24 cellular contexts compared by ENCODE assay signal in genomic region chr18:56696966-56697365, GRCh38. TPM values are rescaled to one million over a fixed set of nuclear protein-coding genes. Genes with fewer than 3 reads are reported as not detected.
DNase-seq lines count a peak whose midpoint lies in the region; ATAC-seq and TF ChIP-seq lines count a peak whose summit lies in the region.
"Had no signal": no experiment of that assay in that cellular context is flagged by ENCODE, and none has a peak within 500 bp of the region (broad histone marks: within the 10 kb centered on the region; RNA-seq: fewer than 3 reads in every experiment).

No MANE protein-coding gene starts in this region.

- H3K4me3 Mint-ChIP-seq in stimulated activated effector memory CD8-positive, alpha-beta T cell treated with anti-CD3 and anti-CD28 coated beads, Interleukin-12 subunit alpha, Interleukin-12 subunit beta, amount 100 ng/mL, for 72 hours = no peak overlapping the region
- no peak overlapping the region for H3K4me3 Mint-ChIP-seq in nephron progenitor cell
- H3K4me3 Mint-ChIP-seq: GM23338 had no signal

- H4K20me1 ChIP-seq in fibroblast of lung (ENCODE audit: control insufficient read depth, extremely low read depth, insufficient read depth, low read length) = no peaks in the 10 kb centered on the region
- H4K20me1 ChIP-seq in MM.1S (ENCODE audit: insufficient read depth, low read length) = no peaks in the 10 kb centered on the region

- no peaks in the 10 kb centered on the region for H3K27me3 Mint-ChIP-seq in nephron progenitor cell (ENCODE audit: low read depth, poor library complexity)

- no peak for DNase-seq in activated CD4-positive, CD25-positive, alpha-beta regulatory T cell treated with anti-CD3 and anti-CD28 coated beads, Interleukin-2, amount 50 U/mL, for 72 hours
- DNase-seq in fibroblast of lung (ENCODE audit: low read depth in 2 of 2) (peak; percentile 9 to 15), MM.1S (no peak), nephron progenitor cell (no peak), DMS153 (lab: John Stamatoyannopoulos, UW) (no peak)
- no peak for DNase-seq in stimulated activated effector memory CD8-positive, alpha-beta T cell treated with anti-CD3 and anti-CD28 coated beads, Interleukin-12 subunit alpha, Interleukin-12 subunit beta, amount 100 ng/mL, for 72 hours (ENCODE audit: low spot score in 2 of 2)
- DNase-seq: activated CD8-positive, alpha-beta memory T cell treated with anti-CD3 and anti-CD28 coated beads, Interleukin-2, amount 50 U/mL, for 4 hours; activated effector memory CD4-positive, alpha-beta T cell treated with Interleukin-2 at 50 U/mL for 16 hours; BE2C; body of pancreas; kidney; NCI-H1105 treated with DMSO at 0.1 percent for 48 hours; NCI-H2029 treated with DMSO at 0.1 percent for 48 hours; NCI-H345; PC-9; SIG-M5; stimulated activated naive CD4-positive, alpha-beta T cell had no signal

- H3K36me3 Mint-ChIP-seq in stimulated activated effector memory CD8-positive, alpha-beta T cell treated with anti-CD3 and anti-CD28 coated beads, Interleukin-12 subunit alpha, Interleukin-12 subunit beta, amount 100 ng/mL, for 72 hours = peaks cover 34% of the 10 kb centered on the region
- no peaks in the 10 kb centered on the region for H3K36me3 Mint-ChIP-seq in nephron progenitor cell (ENCODE audit: low read depth)

- no peaks in the 10 kb centered on the region for H3K9me3 Mint-ChIP-seq in stimulated activated effector memory CD8-positive, alpha-beta T cell treated with anti-CD3 and anti-CD28 coated beads, Interleukin-12 subunit alpha, Interleukin-12 subunit beta, amount 100 ng/mL, for 72 hours
- H3K9me3 Mint-ChIP-seq in nephron progenitor cell = no peaks in the 10 kb centered on the region
- H3K9me3 Mint-ChIP-seq: GM23338 had no signal

- H3K79me2 ChIP-seq in fibroblast of lung (ENCODE audit: control insufficient read depth, insufficient read depth, low read length) = no peaks in the 10 kb centered on the region
- no peaks in the 10 kb centered on the region for H3K79me2 ChIP-seq in MM.1S (ENCODE audit: low read length)

- H3K27ac ChIP-seq in VCaP (peak overlapping the region; percentile 6), fibroblast of lung (ENCODE audit: insufficient read depth, low read length) (no peak overlapping the region), MM.1S (ENCODE audit: low read length) (no peak overlapping the region)
- H3K27ac ChIP-seq: body of pancreas, coronary artery, gastroesophageal sphincter, PC-9, prostate gland had no signal

- H3K9ac ChIP-seq in fibroblast of lung (ENCODE audit: insufficient read depth, low read length) (no peak overlapping the region), MM.1S (ENCODE audit: low read length) (no peak overlapping the region)

- H3K9me3 ChIP-seq in fibroblast of lung (ENCODE audit: control insufficient read depth, insufficient read depth, low read depth, low read length) = no peaks in the 10 kb centered on the region
- H3K9me3 ChIP-seq in MM.1S (replicated peaks; ENCODE audit: insufficient read depth, low read length) = no peaks in the 10 kb centered on the region
- H3K9me3 ChIP-seq: BE2C, body of pancreas, gastroesophageal sphincter, prostate gland had no signal

- H3K9me2 ChIP-seq in MM.1S (replicated peaks; ENCODE audit: insufficient read depth, low read length) = no peaks in the 10 kb centered on the region

- H3K36me3 ChIP-seq in fibroblast of lung (ENCODE audit: control insufficient read depth, insufficient read depth, low read length) (peaks cover 1% of the 10 kb centered on the region), MM.1S (replicated peaks; ENCODE audit: insufficient read depth, low read length) (no peaks in the 10 kb centered on the region; the same call in 1 of the 2 replicates)
- H3K36me3 ChIP-seq: BE2C, prostate gland had no signal

- peak; percentile 78 to 85 for ATAC-seq in activated CD4-positive, CD25-positive, alpha-beta regulatory T cell treated with anti-CD3 and anti-CD28 coated beads, Interleukin-2, amount 50 U/mL, for 24 hours
- ATAC-seq in stimulated activated effector memory CD8-positive, alpha-beta T cell treated with anti-CD3 and anti-CD28 coated beads, Interleukin-12 subunit alpha, Interleukin-12 subunit beta, amount 100 ng/mL, for 72 hours = peak; percentile 48
- ATAC-seq: body of pancreas, gastroesophageal sphincter, GM23338 had no signal

- H2AFZ ChIP-seq in fibroblast of lung (ENCODE audit: low read length) (no peak overlapping the region), MM.1S (ENCODE audit: low read length) (no peak overlapping the region)
- H2AFZ ChIP-seq: GM23338, PC-9 had no signal

- no peaks in the 10 kb centered on the region for H3K27me3 ChIP-seq in fibroblast of lung (ENCODE audit: control insufficient read depth, insufficient read depth, low read length)
- H3K27me3 ChIP-seq in MM.1S (replicated peaks; ENCODE audit: insufficient read depth, low read length) = no peaks in the 10 kb centered on the region
- H3K27me3 ChIP-seq: BE2C, body of pancreas, gastroesophageal sphincter had no signal

- TF ChIP-seq CTCF in VCaP (conservative IDR thresholded peaks at IDR 0.05) (no peak), fibroblast of lung (conservative IDR thresholded peaks at IDR 0.05 in 1 of 2, IDR thresholded peaks at IDR 0.05 in 1 of 2; ENCODE audit: low read depth in 1 of 2, low read length in 2 of 2) (no peak), MM.1S (IDR thresholded peaks at IDR 0.05; ENCODE audit: low read length) (no peak), nephron progenitor cell (IDR thresholded peaks at IDR 0.05) (no peak)

- H3K4me1 ChIP-seq in fibroblast of lung (ENCODE audit: control insufficient read depth, extremely low read depth, insufficient read depth, low read length) (no peaks in the 10 kb centered on the region), MM.1S (ENCODE audit: low read length) (no peaks in the 10 kb centered on the region)
- H3K4me1 ChIP-seq: BE2C, body of pancreas, gastroesophageal sphincter, prostate gland had no signal

- no peak overlapping the region for H3K27ac Mint-ChIP-seq in stimulated activated effector memory CD8-positive, alpha-beta T cell treated with anti-CD3 and anti-CD28 coated beads, Interleukin-12 subunit alpha, Interleukin-12 subunit beta, amount 100 ng/mL, for 72 hours
- H3K27ac Mint-ChIP-seq in nephron progenitor cell = no peak overlapping the region
- H3K27ac Mint-ChIP-seq: GM23338 had no signal

- no peaks in the 10 kb centered on the region for H3F3A ChIP-seq in MM.1S (ENCODE audit: insufficient read depth, low read length)

- H3K4me1 Mint-ChIP-seq in stimulated activated effector memory CD8-positive, alpha-beta T cell treated with anti-CD3 and anti-CD28 coated beads, Interleukin-12 subunit alpha, Interleukin-12 subunit beta, amount 100 ng/mL, for 72 hours = no peaks in the 10 kb centered on the region
- no peaks in the 10 kb centered on the region for H3K4me1 Mint-ChIP-seq in nephron progenitor cell
- H3K4me1 Mint-ChIP-seq: GM23338 had no signal

- no peak overlapping the region for H3K4me2 ChIP-seq in fibroblast of lung (ENCODE audit: extremely low read depth, insufficient read depth, low read length)
- H3K4me2 ChIP-seq in MM.1S (ENCODE audit: low read depth, low read length) = no peak overlapping the region
- H3K4me2 ChIP-seq: GM23338, PC-9 had no signal

- H3K4me3 ChIP-seq in fibroblast of lung (replicated peaks in 1 of 4; ENCODE audit: control extremely low read depth in 1 of 4, insufficient read depth in 1 of 4, low read depth in 3 of 4, low read length in 4 of 4) = no peak overlapping the region
- H3K4me3 ChIP-seq in MM.1S (ENCODE audit: low read length) = no peak overlapping the region
- H3K4me3 ChIP-seq: body of pancreas, coronary artery, gastroesophageal sphincter, GM23338, lung, PC-9, prostate gland had no signal

RNA-seq across cellular contexts. Expression of gene WDR7, which starts 45.8 kb away (rescaled TPM):
- 19.0 and 27.2 TPM in 2 replicates for total RNA-seq in fibroblast of lung
- polyA plus RNA-seq in fibroblast of lung = 7.2 and 9.4 TPM in 2 replicates
- polyA plus RNA-seq in fibroblast of lung (2012) = 6.8 and 8.1 TPM in 2 replicates
- polyA minus RNA-seq in fibroblast of lung (ENCODE audit: low replicate concordance) = 19.9 and 74.8 TPM in 2 replicates

RNA-seq across cellular contexts. Expression of gene TXNL1, which starts 58.6 kb away (rescaled TPM):
- total RNA-seq in fibroblast of lung = 16.4 and 25.4 TPM in 2 replicates
- polyA plus RNA-seq in fibroblast of lung = 103 and 109 TPM in 2 replicates
- 86.1 and 93.4 TPM in 2 replicates for polyA plus RNA-seq in fibroblast of lung (2012)
- 4.9 and 16.6 TPM in 2 replicates for polyA minus RNA-seq in fibroblast of lung (ENCODE audit: low replicate concordance)

Comparison
In these comparisons a context has a peak if more than half of its experiments do, and no peak if none do; other contexts are left out.
1. DNase-seq: peak in fibroblast of lung (2 of 2); none in activated CD4-positive, CD25-positive, alpha-beta regulatory T cell treated with anti-CD3 and anti-CD28 coated beads, Interleukin-2, amount 50 U/mL, for 72 hours (single experiment), stimulated activated effector memory CD8-positive, alpha-beta T cell treated with anti-CD3 and anti-CD28 coated beads, Interleukin-12 subunit alpha, Interleukin-12 subunit beta, amount 100 ng/mL, for 72 hours (0 of 2), MM.1S (single experiment), nephron progenitor cell (single experiment) and DMS153 (single experiment).